ENCODE assay signal across 8 cellular contexts in genomic region chr5:672329-673139, GRCh38. TPM values are rescaled to one million over a fixed set of nuclear protein-coding genes. Genes with fewer than 3 reads are reported as not detected.
DNase-seq lines count a peak whose midpoint lies in the region; ATAC-seq and FAIRE-seq lines count a peak whose summit lies in the region.

No MANE protein-coding gene starts in this region.

- H3K4me2 ChIP-seq in mesenchymal stem cell (ENCODE audit: low read length, poor library complexity, severe bottlenecking) = no peak overlapping the region

- no peaks in the 10 kb centered on the region for H3K9me3 ChIP-seq in mesenchymal stem cell (ENCODE audit: control insufficient read depth, low read length)

- no peak overlapping the region for H2BK15ac ChIP-seq in mesenchymal stem cell (ENCODE audit: low read depth, poor library complexity, severe bottlenecking)

- peak overlapping the region; percentile 43 for H4K91ac ChIP-seq in mesenchymal stem cell (ENCODE audit: low read length)

- H3K14ac ChIP-seq in mesenchymal stem cell (ENCODE audit: low read length in 2 of 2) = peak overlapping the region in 1 of 2 experiments; percentile 51

- H2BK5ac ChIP-seq in mesenchymal stem cell (ENCODE audit: low read depth, low read length, poor library complexity, severe bottlenecking) = no peak overlapping the region

- no peak overlapping the region for H3K4me3 ChIP-seq in mesenchymal stem cell (ENCODE audit: insufficient read depth in 1 of 2, low read depth in 1 of 2, low read length in 2 of 2)

- WGBS in mesenchymal stem cell = 31% methylated on average over 23 of the region's 27 CpGs

- peaks cover 0 to 14% of the 10 kb centered on the region in 2 experiments for H3K36me3 ChIP-seq in mesenchymal stem cell (ENCODE audit: control insufficient read depth in 1 of 2, insufficient read depth in 2 of 2, low read depth in 1 of 2, low read length in 2 of 2)

- peaks cover 60% of the 10 kb centered on the region for H3K4me1 ChIP-seq in mesenchymal stem cell (ENCODE audit: control insufficient read depth, insufficient read depth, low read depth, low read length)

- DNase-seq in NOMO-1 (lab: John Stamatoyannopoulos, UW; ENCODE audit: unreplicated experiment in 2 of 2) (peak; percentile 76 to 87), NOMO-1 treated with dmso at 0.1 percent for 144 hours (lab: John Stamatoyannopoulos, UW; ENCODE audit: unreplicated experiment) (no peak), NCI-H460 (ENCODE audit: extremely low read depth, low read depth) (peak; percentile 85), mesenchymal stem cell (peak; percentile 98)
- DNase-seq in activated CD8-positive, alpha-beta memory T cell treated with anti-CD3 and anti-CD28 coated beads, Interleukin-2, amount 50 U/mL, for 1 hour (ENCODE audit: extremely low read depth) = peak; percentile 80
- DNase-seq in stimulated activated CD8-positive, alpha-beta memory T cell treated with anti-CD3 and anti-CD28 coated beads, Interleukin-4, amount 100 ng/mL, for 48 hours = peak; percentile 71

- no peak overlapping the region for H3K4ac ChIP-seq in mesenchymal stem cell (ENCODE audit: low read depth in 1 of 2, low read length in 2 of 2)

- H3K27ac ChIP-seq in mesenchymal stem cell (ENCODE audit: low read length, poor library complexity, severe bottlenecking) = no peak overlapping the region

- H3K9ac ChIP-seq in mesenchymal stem cell (ENCODE audit: low read length) = peak overlapping the region; percentile 89

- H3K23ac ChIP-seq in mesenchymal stem cell (ENCODE audit: low read length in 2 of 2) = peak overlapping the region in 1 of 2 experiments; percentile 27

- peak overlapping the region; percentile 15 for H2BK120ac ChIP-seq in mesenchymal stem cell (ENCODE audit: low read depth, low read length)

- peak overlapping the region; percentile 17 to 50 for H3K18ac ChIP-seq in mesenchymal stem cell (ENCODE audit: low read depth in 1 of 2, low read length in 2 of 2)

- peak; percentile 50 for FAIRE-seq in endometrium (lab: Jason Lieb, UNC)

- no peak for ATAC-seq in HG03432 (IDR thresholded peaks at IDR 0.05; ENCODE audit: unreplicated experiment)

- H4K8ac ChIP-seq in mesenchymal stem cell (ENCODE audit: low read length) = no peak overlapping the region

- no peak overlapping the region for H2AFZ ChIP-seq in mesenchymal stem cell (ENCODE audit: low read depth, low read length)

- H3K27me3 ChIP-seq in mesenchymal stem cell (ENCODE audit: control insufficient read depth in 1 of 2, insufficient read depth in 1 of 2, low read length in 2 of 2) = peaks cover 8 to 52% of the 10 kb centered on the region in 2 experiments

- no peak overlapping the region for H2AK5ac ChIP-seq in mesenchymal stem cell (ENCODE audit: low read length, severe bottlenecking)

- H3K79me1 ChIP-seq in mesenchymal stem cell (replicated peaks; ENCODE audit: low read length, poor library complexity, severe bottlenecking) = no peaks in the 10 kb centered on the region

- H2BK12ac ChIP-seq in mesenchymal stem cell (ENCODE audit: low read length in 2 of 2) = peak overlapping the region in 1 of 2 experiments; percentile 49

RNA-seq across cellular contexts. Expression of gene TPPP, which starts 20.6 kb away (rescaled TPM):
- 0.54 and 0.63 TPM in 2 replicates for total RNA-seq in NCI-H460 (2014; rRNA removed; shearing (Covaris generic))
- 0.13 and 0.45 TPM in 2 replicates for polyA plus RNA-seq in NCI-H460 (2014; cell fraction: nucleus; rRNA removed)
- polyA plus RNA-seq in mesenchymal stem cell (2013, experiment 1 of 2) = 1.9 TPM
- polyA plus RNA-seq in mesenchymal stem cell (2013, experiment 2 of 2) = 1.9 TPM
